In genomic region chr11:118434123-118434552, GRCh38 we compare ENCODE assay signal across 8 cellular contexts. TPM values are rescaled to one million over a fixed set of nuclear protein-coding genes. Genes with fewer than 3 reads are reported as not detected.
DNase-seq lines count a peak whose midpoint lies in the region; ATAC-seq, FAIRE-seq and TF ChIP-seq lines count a peak whose summit lies in the region.

No MANE protein-coding gene starts in this region.

- peak overlapping the region; percentile 87 for H3K4me3 Mint-ChIP-seq in activated CD4-positive, alpha-beta memory T cell treated with anti-CD3 and anti-CD28 coated beads for 36 hours

- no peaks in the 10 kb centered on the region for H3K9me3 Mint-ChIP-seq in activated CD4-positive, alpha-beta memory T cell treated with anti-CD3 and anti-CD28 coated beads for 36 hours

- CTCF ChIA-PET in activated CD4-positive, alpha-beta memory T cell treated with anti-CD3 and anti-CD28 coated beads for 36 hours (lab: Charles Lee): interaction anchor here (1.0 to 2.2 kb wide), 3 partner anchors 11 to 54 kb away, joined by 3 to 13 read pairs (median 5); no protein-coding TSS in a partner anchor

- H3K36me3 Mint-ChIP-seq in activated CD4-positive, alpha-beta memory T cell treated with anti-CD3 and anti-CD28 coated beads for 36 hours: peaks cover 5% of the 10 kb centered on the region

- no peak for DNase-seq in heart right ventricle
- no peak for DNase-seq in left cardiac atrium
- no peak for DNase-seq in activated CD4-positive, alpha-beta memory T cell treated with anti-CD3 and anti-CD28 coated beads for 36 hours
- no peak for DNase-seq in suprapubic skin (ENCODE audit: low spot score in 2 of 2)
- DNase-seq in NAMALWA (ENCODE audit: low spot score): no peak
- DNase-seq in sciatic nerve (ENCODE audit: low spot score): no peak
- DNase-seq in D721Med (ENCODE audit: insufficient read length, low spot score): no peak

- no peak for ATAC-seq in heart right ventricle
- ATAC-seq in left cardiac atrium: no peak
- no peak for ATAC-seq in sciatic nerve

- intact Hi-C loops in heart right ventricle (cut with DNase I): loop anchor here in 3 of 10 donors (2.0 to 10.0 kb wide), 3 partner anchors 31 to 55 kb away; no protein-coding TSS in a partner anchor
- intact Hi-C loops in left cardiac atrium (cut with DNase I): no loop called here
- intact Hi-C loops in activated CD4-positive, alpha-beta memory T cell treated with anti-CD3 and anti-CD28 coated beads for 36 hours (cut with micrococcal nuclease): loop anchor here (2.0 to 10.0 kb wide), 2 partner anchors 33 to 441 kb away; partner anchors contain the start of gene ATP5MG
- intact Hi-C loops in sciatic nerve (cut with DNase I): no loop called here

- no peak for TF ChIP-seq EP300 in suprapubic skin (IDR thresholded peaks at IDR 0.05)

- POLR2A ChIA-PET in activated CD4-positive, alpha-beta memory T cell treated with anti-CD3 and anti-CD28 coated beads for 36 hours (lab: Charles Lee): interaction anchor here (2.0 to 3.1 kb wide), 3 partner anchors 10 to 35 kb away, joined by 11 to 19 read pairs (median 14); partner anchors contain the start of gene ATP5MG

- H3K4me1 ChIP-seq in heart right ventricle (peaks cover 4 to 34% (median 23%) of the 10 kb centered on the region in 9 donors), iPS-15b (ENCODE audit: control insufficient read depth, insufficient read depth, low read length) (no peaks in the 10 kb centered on the region), suprapubic skin (peaks cover 38% of the 10 kb centered on the region)

- TF ChIP-seq POLR2A in suprapubic skin (IDR thresholded peaks at IDR 0.05): no peak

- H3K4me3 ChIP-seq in heart right ventricle (peak overlapping the region in 9 of 10 donors; percentile 84 to 100 (median 98)), iPS-15b (ENCODE audit: low read depth, low read length) (peak overlapping the region; percentile 94), suprapubic skin (peak overlapping the region; percentile 69)

- H3K27me3 Mint-ChIP-seq in activated CD4-positive, alpha-beta memory T cell treated with anti-CD3 and anti-CD28 coated beads for 36 hours: no peaks in the 10 kb centered on the region

- H3K27ac ChIP-seq in heart right ventricle (no peak overlapping the region), suprapubic skin (no peak overlapping the region)

- no peaks in the 10 kb centered on the region for H3K27me3 ChIP-seq in heart right ventricle
- peaks cover 4% of the 10 kb centered on the region for H3K27me3 ChIP-seq in iPS-15b (ENCODE audit: control insufficient read depth, insufficient read depth, low read length)
- H3K27me3 ChIP-seq in suprapubic skin: no peaks in the 10 kb centered on the region

- peaks cover 18% of the 10 kb centered on the region for H3K4me1 Mint-ChIP-seq in activated CD4-positive, alpha-beta memory T cell treated with anti-CD3 and anti-CD28 coated beads for 36 hours (ENCODE audit: low read depth)

- peaks cover 0 to 3% (median 0%) of the 10 kb centered on the region in 9 donors for H3K36me3 ChIP-seq in heart right ventricle
- no peaks in the 10 kb centered on the region for H3K36me3 ChIP-seq in iPS-15b (ENCODE audit: control insufficient read depth, insufficient read depth, low read length)
- no peaks in the 10 kb centered on the region for H3K36me3 ChIP-seq in suprapubic skin

- no peak overlapping the region for H3K9ac ChIP-seq in iPS-15b (ENCODE audit: low read depth, low read length)

- no peak for FAIRE-seq in D721Med (lab: Jason Lieb, UNC)

- H3K9me3 ChIP-seq in heart right ventricle (no peaks in the 10 kb centered on the region), iPS-15b (ENCODE audit: control insufficient read depth, insufficient read depth, low read length) (no peaks in the 10 kb centered on the region), suprapubic skin (no peaks in the 10 kb centered on the region)

- WGBS in heart right ventricle, 2 donors: 9% methylated on average over 9 of the region's 9 CpGs
- 6% methylated on average over 9 of the region's 9 CpGs for WGBS in suprapubic skin

- H3K27ac Mint-ChIP-seq in activated CD4-positive, alpha-beta memory T cell treated with anti-CD3 and anti-CD28 coated beads for 36 hours: peak overlapping the region; percentile 87

- TF ChIP-seq CTCF in heart right ventricle (IDR thresholded peaks at IDR 0.05) (no peak), suprapubic skin (IDR thresholded peaks at IDR 0.05) (no peak), D721Med (IDR thresholded peaks at IDR 0.05; ENCODE audit: insufficient read depth, missing control alignments) (no peak)

RNA-seq across cellular contexts. Expression of gene KMT2A, which starts 2.2 kb away (rescaled TPM):
- total RNA-seq in heart right ventricle (10 to 100 TPM; 16.3 to 44.5 (median 38.9) TPM), left cardiac atrium (10 to 100 TPM; 23.7 to 25.2 TPM), suprapubic skin (100 to 1,000 TPM in 1 of 4 donors, 10 to 100 TPM in 3; 61.8 to 150 (median 80.1) TPM), sciatic nerve (132 TPM)
- 10 to 100 TPM in 1 of 2 donors, 1 to 10 TPM in 1; 4.1 to 13.8 TPM for polyA plus RNA-seq in heart right ventricle
- 10 to 100 TPM; 61.5 to 72.4 TPM for total RNA-seq in activated CD4-positive, alpha-beta memory T cell treated with anti-CD3 and anti-CD28 coated beads for 36 hours

RNA-seq across cellular contexts. Expression of gene ATP5MG, which starts 32.7 kb away (rescaled TPM):
- total RNA-seq in heart right ventricle: 100 to 1,000 TPM; 482 to 777 (median 688) TPM
- 100 to 1,000 TPM; 365 to 800 TPM for polyA plus RNA-seq in heart right ventricle
- 100 to 1,000 TPM; 567 to 582 TPM for total RNA-seq in left cardiac atrium
- total RNA-seq in activated CD4-positive, alpha-beta memory T cell treated with anti-CD3 and anti-CD28 coated beads for 36 hours: 100 to 1,000 TPM; 298 to 306 TPM
- total RNA-seq in suprapubic skin: 10 to 100 TPM; 26.6 to 70.0 (median 49.7) TPM
- 117 TPM for total RNA-seq in sciatic nerve
